18 cellular contexts compared by ENCODE assay signal in genomic region chr19:38535212-38535611, GRCh38.
DNase-seq lines count a peak whose midpoint lies in the region; ATAC-seq, FAIRE-seq and TF ChIP-seq lines count a peak whose summit lies in the region.
"Had no signal": no experiment of that assay in that cellular context is flagged by ENCODE, and none has a peak within 500 bp of the region (broad histone marks: within the 10 kb centered on the region; RNA-seq: fewer than 3 reads in every experiment).

No MANE protein-coding gene starts in this region.

- H3K9me3 ChIP-seq in HEK293 (ENCODE audit: control insufficient read depth, insufficient read depth, low read depth, low read length) (no peaks in the 10 kb centered on the region), kidney (ENCODE audit: control insufficient read depth in 1 of 2, low read length in 2 of 2) (peaks cover 5 to 9% of the 10 kb centered on the region in 2 donors), osteoblast (ENCODE audit: low read depth, low read length) (peaks cover 12% of the 10 kb centered on the region)
- H3K9me3 ChIP-seq: BE2C had no signal

- FAIRE-seq in kidney (lab: Jason Lieb, UNC): no peak
- FAIRE-seq: G401.6, GM12891, GM18507 had no signal

- H3K4me2 ChIP-seq in osteoblast (ENCODE audit: insufficient read depth, low read length): no peak overlapping the region

- H3K27ac ChIP-seq in HEK293 (ENCODE audit: extremely low read depth, low read depth, low read length) (no peak overlapping the region), kidney (ENCODE audit: low read depth in 2 of 2, low read length in 2 of 2) (no peak overlapping the region), osteoblast (ENCODE audit: low read depth, low read length) (no peak overlapping the region)
- H3K27ac ChIP-seq: HL-60 had no signal

- peaks cover 6 to 10% of the 10 kb centered on the region in 2 donors for H3K9me3 Mint-ChIP-seq in natural killer cell

- 0 out of 2 replicates have a peak, but pooled peaks cover 3% of the 10 kb centered on the region for H3K4me1 ChIP-seq in HEK293 (ENCODE audit: control insufficient read depth, insufficient read depth, low read length)
- no peaks in the 10 kb centered on the region for H3K4me1 ChIP-seq in kidney (ENCODE audit: control insufficient read depth in 1 of 2, insufficient read depth in 1 of 2, low read depth in 1 of 2, low read length in 2 of 2)
- no peaks in the 10 kb centered on the region for H3K4me1 ChIP-seq in osteoblast (ENCODE audit: insufficient read depth, low read length)
- H3K4me1 ChIP-seq: BE2C had no signal

- no peaks in the 10 kb centered on the region for H3K79me2 ChIP-seq in osteoblast (ENCODE audit: insufficient read depth, low read length)

- H3K36me3 ChIP-seq in HEK293 (ENCODE audit: control insufficient read depth in 2 of 2, insufficient read depth in 1 of 2, low read length in 2 of 2): no peaks in the 10 kb centered on the region
- H3K36me3 ChIP-seq in kidney (ENCODE audit: control insufficient read depth in 1 of 2, insufficient read depth in 2 of 2, low read length in 2 of 2): no peaks in the 10 kb centered on the region
- no peaks in the 10 kb centered on the region for H3K36me3 ChIP-seq in osteoblast (ENCODE audit: insufficient read depth, low read length)
- H3K36me3 ChIP-seq: BE2C had no signal

- no peak overlapping the region for H3K27ac Mint-ChIP-seq in natural killer cell
- H3K27ac Mint-ChIP-seq: CD4-positive, CD25-positive, alpha-beta regulatory T cell had no signal

- H2AFZ ChIP-seq in osteoblast (ENCODE audit: low read length): no peak overlapping the region

- CTCF ChIA-PET in HEK293 (lab: Yijun Ruan, JAX): interaction anchor here (0.9 to 10.0 kb wide), 5 partner anchors 9 to 100 kb away, joined by 3 to 40 read pairs (median 4); no protein-coding TSS in a partner anchor

- POLR2A ChIA-PET in HEK293 (lab: Yijun Ruan, JAX): interaction anchor here (0.5 to 1.6 kb wide), 3 partner anchors 9 to 234 kb away, joined by 3 to 4 read pairs (median 4); no protein-coding TSS in a partner anchor

- ATAC-seq in natural killer cell (no peak), GM18505 (IDR thresholded peaks at IDR 0.05; ENCODE audit: unreplicated experiment) (no peak), GM18519 (IDR thresholded peaks at IDR 0.05; ENCODE audit: low FRiP score, unreplicated experiment) (no peak)

- no peak for TF ChIP-seq POLR2A in GM18505 (IDR thresholded peaks at IDR 0.05; ENCODE audit: borderline replicate concordance, extremely low read depth, insufficient read depth, insufficient read length)

- H3K4me3 ChIP-seq in HEK293 (ENCODE audit: low read depth, low read length) (no peak overlapping the region), kidney (ENCODE audit: low read length in 2 of 2) (no peak overlapping the region), osteoblast (ENCODE audit: insufficient read depth, low read length) (no peak overlapping the region)

- H4K20me1 ChIP-seq in osteoblast (ENCODE audit: insufficient read depth, low read length): no peaks in the 10 kb centered on the region

- intact Hi-C loops in kidney (cut with DNase I) (no loop called here), natural killer cell (cut with micrococcal nuclease) (no loop called here)

- H3K27me3 Mint-ChIP-seq in natural killer cell (ENCODE audit: low read depth in 2 of 2): peaks cover 0 to 17% of the 10 kb centered on the region in 2 donors
- H3K27me3 Mint-ChIP-seq: CD4-positive, CD25-positive, alpha-beta regulatory T cell had no signal

- TF ChIP-seq CTCF in HEK293 (tag by site-specific recombination; IDR thresholded peaks at IDR 0.05): no peak
- no peak for TF ChIP-seq CTCF in kidney (IDR thresholded peaks at IDR 0.05; ENCODE audit: borderline replicate concordance, extremely low read depth, insufficient read depth)
- no peak for TF ChIP-seq CTCF in osteoblast (IDR thresholded peaks at IDR 0.05; ENCODE audit: extremely low read depth, low read depth, low read length)
- no peak for TF ChIP-seq CTCF in natural killer cell (IDR thresholded peaks at IDR 0.05)

- DNase-seq in Ammon's horn (ENCODE audit: low spot score): peak; percentile 0
- DNase-seq in kidney: peak; percentile 2
- peak; percentile 53 for DNase-seq in osteoblast (ENCODE audit: insufficient read length, low spot score, missing footprints)
- DNase-seq in natural killer cell: no peak
- DNase-seq: BE2C; C1 segment of cervical spinal cord; CD4-positive, CD25-positive, alpha-beta regulatory T cell; CD8-positive, alpha-beta memory T cell; COR-L47; DMS 273 treated with DMSO at 0.1 percent for 48 hours; GOT3 had no signal

- H3K36me3 Mint-ChIP-seq in natural killer cell: no peaks in the 10 kb centered on the region
- H3K36me3 Mint-ChIP-seq: CD8-positive, alpha-beta memory T cell had no signal

- H3K27me3 ChIP-seq in osteoblast (ENCODE audit: insufficient read depth, low read length): no peaks in the 10 kb centered on the region
- H3K27me3 ChIP-seq: BE2C had no signal

- no peak overlapping the region for H3K9ac ChIP-seq in kidney (ENCODE audit: low read length in 2 of 2)

- H3K4me1 Mint-ChIP-seq in natural killer cell: peaks cover 9 to 10% of the 10 kb centered on the region in 2 donors

- no peak overlapping the region for H3K4me3 Mint-ChIP-seq in natural killer cell
- H3K4me3 Mint-ChIP-seq: CD4-positive, CD25-positive, alpha-beta regulatory T cell; CD8-positive, alpha-beta memory T cell had no signal

TF ChIP-seq in HEK293, 187 proteins besides CTCF, POLR2A, EP300 and RAD21:
- TF ChIP-seq ZNF280D (tag by site-specific recombination; IDR thresholded peaks at IDR 0.05): peak; percentile 86
- no peak for TF ChIP-seq ZNF645 (tag by site-specific recombination; IDR thresholded peaks at IDR 0.05)
- TF ChIP-seq ZNF707 (tag by site-specific recombination; IDR thresholded peaks at IDR 0.05): peak; percentile 100
- TF ChIP-seq ZNF677 (tag by site-specific recombination; IDR thresholded peaks at IDR 0.05): no peak
